8 cellular contexts compared by ENCODE assay signal in the genomic region with DNA sequence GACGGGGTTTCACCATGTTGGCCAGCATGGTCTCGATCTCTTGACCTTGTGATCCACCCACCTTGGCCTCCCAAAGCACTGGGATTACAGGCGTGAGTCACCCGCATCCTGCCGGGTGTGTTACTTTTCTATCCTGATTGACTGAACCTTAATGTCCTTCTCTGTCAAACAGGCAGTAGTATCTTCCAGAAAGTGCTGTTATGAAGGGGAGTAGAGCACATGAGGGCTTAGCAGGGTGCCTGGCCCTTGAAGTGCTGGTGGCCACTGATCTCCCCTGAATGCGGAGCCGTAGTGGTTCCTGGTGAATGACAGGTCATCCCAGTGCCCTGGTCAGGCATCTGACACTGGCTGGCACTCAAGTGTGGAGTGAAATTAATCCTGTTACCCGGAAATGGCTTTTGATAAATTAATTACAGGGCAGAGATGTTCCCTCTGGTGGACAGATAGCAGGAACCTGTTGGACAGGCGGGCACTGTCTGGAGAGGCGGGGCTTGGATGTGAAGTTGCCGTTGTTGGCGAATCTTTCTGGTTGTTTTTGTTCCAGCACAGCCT. TPM values are rescaled to one million over a fixed set of nuclear protein-coding genes. Genes with fewer than 3 reads are reported as not detected.
A peak's percentile ranks its signal among the peaks of the same experiment; 100 is the strongest.
DNase-seq lines count a peak whose midpoint lies in the region; ATAC-seq, FAIRE-seq and TF ChIP-seq lines count a peak whose summit lies in the region.

No MANE protein-coding gene starts in this region.

- peak overlapping the region; percentile 68 for H3K4me2 ChIP-seq in A549

- DNase-seq in A549 (ENCODE audit: low read depth in 1 of 2, low spot score in 1 of 2): peak in 1 of 2 experiments; percentile 49
- peak; percentile 72 to 82 for DNase-seq in breast epithelium (ENCODE audit: low spot score in 2 of 2)
- no peak for DNase-seq in lung (ENCODE audit: low spot score)
- DNase-seq in NCI-H1092 (lab: John Stamatoyannopoulos, UW): no peak

- no peak for TF ChIP-seq RAD21 in A549 (conservative IDR thresholded peaks at IDR 0.05 in 1 of 2, IDR thresholded peaks at IDR 0.05 in 1 of 2)

- H3K36me3 ChIP-seq in HUES48 (ENCODE audit: control insufficient read depth, insufficient read depth, low read length) (peaks cover 30% of the 10 kb centered on the region), breast epithelium (no peaks in the 10 kb centered on the region), lung (ENCODE audit: control insufficient read depth in 2 of 2, insufficient read depth in 2 of 2, low read length in 2 of 2) (peaks cover 0 to 6% of the 10 kb centered on the region in 2 donors)

- TF ChIP-seq POLR2A in A549 (IDR thresholded peaks at IDR 0.05; ENCODE audit: low read length): no peak
- TF ChIP-seq POLR2A in breast epithelium (IDR thresholded peaks at IDR 0.05): no peak

- H3K27me3 ChIP-seq in HUES48 (ENCODE audit: control insufficient read depth, insufficient read depth, low read length): no peaks in the 10 kb centered on the region
- H3K27me3 ChIP-seq in breast epithelium: no peaks in the 10 kb centered on the region
- H3K27me3 ChIP-seq in lung (ENCODE audit: control insufficient read depth, insufficient read depth): no peaks in the 10 kb centered on the region

- peaks cover 66% of the 10 kb centered on the region for H3K4me1 ChIP-seq in A549
- H3K4me1 ChIP-seq in HUES48 (ENCODE audit: control insufficient read depth, insufficient read depth, low read length): peaks cover 57% of the 10 kb centered on the region
- peaks cover 17 to 58% of the 10 kb centered on the region in 2 donors for H3K4me1 ChIP-seq in breast epithelium
- H3K4me1 ChIP-seq in lung (ENCODE audit: control insufficient read depth in 2 of 2, insufficient read depth in 2 of 2, low read length in 2 of 2): peaks cover 36 to 49% of the 10 kb centered on the region in 2 donors

- WGBS in A549 (ENCODE audit: missing lambda C conversion rate): 48% methylated on average over 12 of the region's 12 CpGs
- 55 to 72% methylated on average over 12 of the region's 12 CpGs for WGBS in lung, 2 donors

- POLR2A ChIA-PET in A549 (lab: Yijun Ruan, JAX): interaction anchor here (1.0 to 1.7 kb wide), 3 partner anchors 11 to 49 kb away, joined by 3 to 8 read pairs (median 4); no protein-coding TSS in a partner anchor

- CTCF ChIA-PET in A549 (lab: Yijun Ruan, JAX): interaction anchor here (0.7 to 1.7 kb wide), 7 partner anchors 10 to 323 kb away, joined by 3 to 8 read pairs (median 3); no protein-coding TSS in a partner anchor

- TF ChIP-seq EP300 in A549 (IDR thresholded peaks at IDR 0.05): no peak

- intact Hi-C loops in breast epithelium (cut with DNase I; ENCODE audit: low total_unique reads): no loop called here

- H3K9me3 ChIP-seq in A549: no peaks in the 10 kb centered on the region
- no peaks in the 10 kb centered on the region for H3K9me3 ChIP-seq in HUES48 (ENCODE audit: control insufficient read depth, insufficient read depth, low read length)
- no peaks in the 10 kb centered on the region for H3K9me3 ChIP-seq in breast epithelium
- H3K9me3 ChIP-seq in lung (ENCODE audit: control insufficient read depth in 2 of 2, insufficient read depth in 1 of 2, low read length in 1 of 2): no peaks in the 10 kb centered on the region

- no peak for FAIRE-seq in A549 (lab: Jason Lieb, UNC)

- TF ChIP-seq CTCF in A549 (IDR thresholded peaks at IDR 0.05) (peak; percentile 21; the same call in 2 of the 3 replicates), breast epithelium (IDR thresholded peaks at IDR 0.05) (peak; percentile 31 to 72 (median 38)), lung (IDR thresholded peaks at IDR 0.05; ENCODE audit: control extremely low read depth, extremely low read depth) (no peak)

- peak overlapping the region; percentile 47 to 57; a peak in 5 of 6 replicates for H3K27ac ChIP-seq in A549
- peak overlapping the region; percentile 79 for H3K27ac ChIP-seq in HUES48 (ENCODE audit: low read depth, low read length)
- H3K27ac ChIP-seq in breast epithelium: peak overlapping the region; percentile 85 to 87
- H3K27ac ChIP-seq in lung (ENCODE audit: low read depth in 1 of 2, low read length in 1 of 2): peak overlapping the region; percentile 57 to 71

- peak; percentile 62 to 76 for ATAC-seq in A549
- ATAC-seq in lung (ENCODE audit: insufficient read depth, low FRiP score): no peak
- no peak for ATAC-seq in HG02885 (IDR thresholded peaks at IDR 0.05; ENCODE audit: poor library complexity, unreplicated experiment)
- no peak for ATAC-seq in HG02642 (IDR thresholded peaks at IDR 0.05; ENCODE audit: poor library complexity, unreplicated experiment)
- no peak for ATAC-seq in HG03439 (IDR thresholded peaks at IDR 0.05; ENCODE audit: unreplicated experiment)

- H3K9ac ChIP-seq in HUES48 (ENCODE audit: low read depth, low read length): no peak overlapping the region

- H3K4me3 ChIP-seq in A549: no peak overlapping the region
- no peak overlapping the region for H3K4me3 ChIP-seq in HUES48 (ENCODE audit: low read depth, low read length)
- peak overlapping the region in 1 of 3 donors; percentile 47 for H3K4me3 ChIP-seq in breast epithelium
- no peak overlapping the region for H3K4me3 ChIP-seq in lung

TF ChIP-seq in A549, 52 proteins besides CTCF, POLR2A, EP300 and RAD21:
- no peak for TF ChIP-seq PHF8 (IDR thresholded peaks at IDR 0.05; ENCODE audit: borderline replicate concordance, low read depth)
- TF ChIP-seq FOSL2 (IDR thresholded peaks at IDR 0.05): no peak
- TF ChIP-seq FOSL2 (CRISPR knock-in tag; IDR thresholded peaks at IDR 0.05): peak; percentile 25; the same call in 1 of the 2 replicates
- no peak for TF ChIP-seq HOXB5 (CRISPR knock-in tag; IDR thresholded peaks at IDR 0.05)
- TF ChIP-seq, protein P1, sequence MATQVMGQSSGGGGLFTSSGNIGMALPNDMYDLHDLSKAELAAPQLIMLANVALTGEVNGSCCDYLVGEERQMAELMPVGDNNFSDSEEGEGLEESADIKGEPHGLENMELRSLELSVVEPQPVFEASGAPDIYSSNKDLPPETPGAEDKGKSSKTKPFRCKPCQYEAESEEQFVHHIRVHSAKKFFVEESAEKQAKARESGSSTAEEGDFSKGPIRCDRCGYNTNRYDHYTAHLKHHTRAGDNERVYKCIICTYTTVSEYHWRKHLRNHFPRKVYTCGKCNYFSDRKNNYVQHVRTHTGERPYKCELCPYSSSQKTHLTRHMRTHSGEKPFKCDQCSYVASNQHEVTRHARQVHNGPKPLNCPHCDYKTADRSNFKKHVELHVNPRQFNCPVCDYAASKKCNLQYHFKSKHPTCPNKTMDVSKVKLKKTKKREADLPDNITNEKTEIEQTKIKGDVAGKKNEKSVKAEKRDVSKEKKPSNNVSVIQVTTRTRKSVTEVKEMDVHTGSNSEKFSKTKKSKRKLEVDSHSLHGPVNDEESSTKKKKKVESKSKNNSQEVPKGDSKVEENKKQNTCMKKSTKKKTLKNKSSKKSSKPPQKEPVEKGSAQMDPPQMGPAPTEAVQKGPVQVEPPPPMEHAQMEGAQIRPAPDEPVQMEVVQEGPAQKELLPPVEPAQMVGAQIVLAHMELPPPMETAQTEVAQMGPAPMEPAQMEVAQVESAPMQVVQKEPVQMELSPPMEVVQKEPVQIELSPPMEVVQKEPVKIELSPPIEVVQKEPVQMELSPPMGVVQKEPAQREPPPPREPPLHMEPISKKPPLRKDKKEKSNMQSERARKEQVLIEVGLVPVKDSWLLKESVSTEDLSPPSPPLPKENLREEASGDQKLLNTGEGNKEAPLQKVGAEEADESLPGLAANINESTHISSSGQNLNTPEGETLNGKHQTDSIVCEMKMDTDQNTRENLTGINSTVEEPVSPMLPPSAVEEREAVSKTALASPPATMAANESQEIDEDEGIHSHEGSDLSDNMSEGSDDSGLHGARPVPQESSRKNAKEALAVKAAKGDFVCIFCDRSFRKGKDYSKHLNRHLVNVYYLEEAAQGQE (IDR thresholded peaks at IDR 0.05): no peak
- TF ChIP-seq CHD2 (IDR thresholded peaks at IDR 0.05; ENCODE audit: low read length, partially characterized antibody): no peak

RNA-seq across cellular contexts. Expression of a gene that starts 28.4 kb away (rescaled TPM):
- 35.6 and 57.0 TPM in 2 replicates for polyA plus RNA-seq in A549 (2011; rRNA removed)
- polyA plus RNA-seq in A549 (2012; cell fraction: cytosol; rRNA removed): 24.9 and 37.2 TPM in 2 replicates
- 128 and 136 TPM in 2 replicates for polyA plus RNA-seq in A549 (2012; cell fraction: nucleus; rRNA removed)
- 44.9 to 47.3 TPM (median 45.5 TPM) in 3 replicates for polyA plus RNA-seq in A549 (2017; fragmentation: RNase III; extraction: RNeasy Plus Mini Kit Qiagen cat#74134 plus additional on column Dnase treatment)
- 91.0 and 93.7 TPM in 2 replicates for polyA minus RNA-seq in A549 (2011; rRNA and poly(A)+ RNA removed)
- total RNA-seq in breast epithelium: 100 to 1,000 TPM in 2 of 3 donors, 10 to 100 TPM in 1; 95.9 to 143 (median 102) TPM
- 100 to 1,000 TPM; 124 to 171 TPM for total RNA-seq in lung
- 10 to 100 TPM; 39.4 to 59.0 TPM for polyA plus RNA-seq in lung

Comparison
In these comparisons a context has a peak if more than half of its experiments do, and no peak if none do; other contexts are left out.
1. ATAC-seq: peak in A549 (2 of 2); none in lung (single experiment), HG02885 (single experiment), HG02642 (single experiment) and HG03439 (single experiment).
2. DNase-seq: peak in breast epithelium (2 of 2); none in lung (single experiment) and NCI-H1092 (single experiment).
3. Peak in every context shown above with its lines, with median percentiles within 50 percentile points of each other: H3K27ac ChIP-seq.